8 cellular contexts compared by ENCODE assay signal in genomic region chr2:225464346-225465025, GRCh38.
DNase-seq lines count a peak whose midpoint lies in the region; ATAC-seq and TF ChIP-seq lines count a peak whose summit lies in the region.

No MANE protein-coding gene starts in this region.

- H3K4me3 Mint-ChIP-seq in natural killer cell, result peak overlapping the region; percentile 81

- no peaks in the 10 kb centered on the region for H3K27me3 Mint-ChIP-seq in natural killer cell (ENCODE audit: low read depth in 2 of 2)

- no peaks in the 10 kb centered on the region for H3K9me3 Mint-ChIP-seq in natural killer cell

- H3K27ac ChIP-seq in SJSA1, result no peak overlapping the region

- intact Hi-C loops in natural killer cell (cut with micrococcal nuclease), result no loop called here

- no peak for TF ChIP-seq CTCF in natural killer cell (IDR thresholded peaks at IDR 0.05)

- peak; percentile 14 for DNase-seq in NCI-H1092 treated with DMSO at 0.1 percent for 48 hours (lab: John Stamatoyannopoulos, UW)
- DNase-seq in NCI-H1092 (lab: John Stamatoyannopoulos, UW), result no peak
- DNase-seq in SJSA1 (ENCODE audit: low read depth in 1 of 2, low spot score in 2 of 2), result no peak
- DNase-seq in natural killer cell, result no peak
- no peak for DNase-seq in UCSD-AML1 (lab: John Stamatoyannopoulos, UW; ENCODE audit: unreplicated experiment)
- no peak for DNase-seq in cortex of kidney (lab: John Stamatoyannopoulos, UW)
- no peak for DNase-seq in NCI-H526 (lab: John Stamatoyannopoulos, UW)

- H3K36me3 Mint-ChIP-seq in natural killer cell, result no peaks in the 10 kb centered on the region

- H3K27me3 ChIP-seq in SJSA1 (replicated peaks), result no peaks in the 10 kb centered on the region

- H3K27ac Mint-ChIP-seq in natural killer cell, result peak overlapping the region; percentile 11 to 80

- ATAC-seq in HG02870 (IDR thresholded peaks at IDR 0.05; ENCODE audit: unreplicated experiment) (peak; percentile 58), natural killer cell (peak in 2 of 3 donors; percentile 50 to 64)

- H3K9me3 ChIP-seq in SJSA1 (replicated peaks), result no peaks in the 10 kb centered on the region

- H3K4me3 ChIP-seq in SJSA1, result peak overlapping the region; percentile 4; the same call in 1 of the 2 replicates

- peaks cover 9% of the 10 kb centered on the region for H3K4me1 ChIP-seq in SJSA1 (replicated peaks)

- H3K4me1 Mint-ChIP-seq in natural killer cell, result peaks cover 21 to 35% of the 10 kb centered on the region in 2 donors

- H3K36me3 ChIP-seq in SJSA1, result no peaks in the 10 kb centered on the region
